1 cellular context compared by ENCODE assay signal in genomic region chr6:165986647-165987482, GRCh38.
TF ChIP-seq lines count a peak whose summit lies in the region.

No MANE protein-coding gene starts in this region.

TF ChIP-seq in A549, 52 proteins besides CTCF, POLR2A, EP300 and RAD21 (continued from another document):
- TF ChIP-seq HOXA7 (CRISPR knock-in tag; IDR thresholded peaks at IDR 0.05) = no peak
- no peak for TF ChIP-seq HDAC2 (IDR thresholded peaks at IDR 0.05)
- no peak for TF ChIP-seq KDM5A (IDR thresholded peaks at IDR 0.05)
- TF ChIP-seq E2F6 (IDR thresholded peaks at IDR 0.05; ENCODE audit: borderline replicate concordance, low read depth) = no peak
- no peak for TF ChIP-seq BCL3 (IDR thresholded peaks at IDR 0.05)
- no peak for TF ChIP-seq KDM1A (IDR thresholded peaks at IDR 0.05; ENCODE audit: low read depth)
- no peak for TF ChIP-seq ATOH8 (CRISPR knock-in tag; IDR thresholded peaks at IDR 0.05; ENCODE audit: low read depth)
- no peak for TF ChIP-seq PHF8 (IDR thresholded peaks at IDR 0.05; ENCODE audit: borderline replicate concordance, low read depth)
- TF ChIP-seq CBX2 (IDR thresholded peaks at IDR 0.05; ENCODE audit: borderline replicate concordance, low read depth) = no peak
- TF ChIP-seq MAX (IDR thresholded peaks at IDR 0.05) = no peak
- TF ChIP-seq MYC (IDR thresholded peaks at IDR 0.05; ENCODE audit: borderline replicate concordance, low read length) = no peak
- no peak for TF ChIP-seq HOXB5 (CRISPR knock-in tag; IDR thresholded peaks at IDR 0.05)
- TF ChIP-seq FOSL2 (IDR thresholded peaks at IDR 0.05) = no peak
- TF ChIP-seq FOSL2 (CRISPR knock-in tag; IDR thresholded peaks at IDR 0.05) = peak; percentile 2; the same call in 1 of the 2 replicates
- TF ChIP-seq HES2 (IDR thresholded peaks at IDR 0.05) = no peak
- no peak for TF ChIP-seq ELK1 (IDR thresholded peaks at IDR 0.05; ENCODE audit: low read depth, low read length)
- no peak for TF ChIP-seq EHMT2 (IDR thresholded peaks at IDR 0.05; ENCODE audit: low read depth)
- TF ChIP-seq BHLHE40 (IDR thresholded peaks at IDR 0.05; ENCODE audit: low read depth, low read length) = no peak
- TF ChIP-seq HOXB13 (CRISPR knock-in tag; IDR thresholded peaks at IDR 0.05; ENCODE audit: low read depth) = no peak
- TF ChIP-seq NPAS2 (CRISPR knock-in tag; IDR thresholded peaks at IDR 0.05; ENCODE audit: borderline replicate concordance) = no peak
- no peak for TF ChIP-seq EHF (CRISPR knock-in tag; IDR thresholded peaks at IDR 0.05)
- TF ChIP-seq PBX3 (IDR thresholded peaks at IDR 0.05) = 0 out of 2 replicates have a peak, but pooled peaks have one; percentile 8
- no peak for TF ChIP-seq RCOR1 (IDR thresholded peaks at IDR 0.05; ENCODE audit: low read depth, low read length)
- TF ChIP-seq RNF2 (IDR thresholded peaks at IDR 0.05; ENCODE audit: borderline replicate concordance, low read depth) = no peak
- no peak for TF ChIP-seq CEBPB (IDR thresholded peaks at IDR 0.05)
